ENCODE assay signal across 1 cellular context in genomic region chr9:70413798-70414775, GRCh38.
A peak's percentile ranks its signal among the peaks of the same experiment; 100 is the strongest.
TF ChIP-seq lines count a peak whose summit lies in the region.

KLF9 (minus strand) TSS chr9:70414657; CDS start chr9:70413363, 1,294 bp downstream.

TF ChIP-seq in K562, 482 proteins besides CTCF, POLR2A, EP300 and RAD21 (continued from another document and continues in another):
- TF ChIP-seq ARID4B (CRISPR knock-in tag; IDR thresholded peaks at IDR 0.05), result peak; percentile 88
- TF ChIP-seq TAL1 (IDR thresholded peaks at IDR 0.05), result no peak
- peak; percentile 29; the same call in 1 of the 2 replicates for TF ChIP-seq CREB1 (IDR thresholded peaks at IDR 0.05)
- TF ChIP-seq CREB1 (CRISPR knock-in tag; IDR thresholded peaks at IDR 0.05), result peak; percentile 77
- peak; percentile 27; the same call in 1 of the 2 replicates for TF ChIP-seq TCF3 (CRISPR knock-in tag; IDR thresholded peaks at IDR 0.05)
- peak; percentile 33; the same call in 1 of the 2 replicates for TF ChIP-seq CTBP1 (IDR thresholded peaks at IDR 0.05; ENCODE audit: borderline replicate concordance)
- TF ChIP-seq, protein P1, sequence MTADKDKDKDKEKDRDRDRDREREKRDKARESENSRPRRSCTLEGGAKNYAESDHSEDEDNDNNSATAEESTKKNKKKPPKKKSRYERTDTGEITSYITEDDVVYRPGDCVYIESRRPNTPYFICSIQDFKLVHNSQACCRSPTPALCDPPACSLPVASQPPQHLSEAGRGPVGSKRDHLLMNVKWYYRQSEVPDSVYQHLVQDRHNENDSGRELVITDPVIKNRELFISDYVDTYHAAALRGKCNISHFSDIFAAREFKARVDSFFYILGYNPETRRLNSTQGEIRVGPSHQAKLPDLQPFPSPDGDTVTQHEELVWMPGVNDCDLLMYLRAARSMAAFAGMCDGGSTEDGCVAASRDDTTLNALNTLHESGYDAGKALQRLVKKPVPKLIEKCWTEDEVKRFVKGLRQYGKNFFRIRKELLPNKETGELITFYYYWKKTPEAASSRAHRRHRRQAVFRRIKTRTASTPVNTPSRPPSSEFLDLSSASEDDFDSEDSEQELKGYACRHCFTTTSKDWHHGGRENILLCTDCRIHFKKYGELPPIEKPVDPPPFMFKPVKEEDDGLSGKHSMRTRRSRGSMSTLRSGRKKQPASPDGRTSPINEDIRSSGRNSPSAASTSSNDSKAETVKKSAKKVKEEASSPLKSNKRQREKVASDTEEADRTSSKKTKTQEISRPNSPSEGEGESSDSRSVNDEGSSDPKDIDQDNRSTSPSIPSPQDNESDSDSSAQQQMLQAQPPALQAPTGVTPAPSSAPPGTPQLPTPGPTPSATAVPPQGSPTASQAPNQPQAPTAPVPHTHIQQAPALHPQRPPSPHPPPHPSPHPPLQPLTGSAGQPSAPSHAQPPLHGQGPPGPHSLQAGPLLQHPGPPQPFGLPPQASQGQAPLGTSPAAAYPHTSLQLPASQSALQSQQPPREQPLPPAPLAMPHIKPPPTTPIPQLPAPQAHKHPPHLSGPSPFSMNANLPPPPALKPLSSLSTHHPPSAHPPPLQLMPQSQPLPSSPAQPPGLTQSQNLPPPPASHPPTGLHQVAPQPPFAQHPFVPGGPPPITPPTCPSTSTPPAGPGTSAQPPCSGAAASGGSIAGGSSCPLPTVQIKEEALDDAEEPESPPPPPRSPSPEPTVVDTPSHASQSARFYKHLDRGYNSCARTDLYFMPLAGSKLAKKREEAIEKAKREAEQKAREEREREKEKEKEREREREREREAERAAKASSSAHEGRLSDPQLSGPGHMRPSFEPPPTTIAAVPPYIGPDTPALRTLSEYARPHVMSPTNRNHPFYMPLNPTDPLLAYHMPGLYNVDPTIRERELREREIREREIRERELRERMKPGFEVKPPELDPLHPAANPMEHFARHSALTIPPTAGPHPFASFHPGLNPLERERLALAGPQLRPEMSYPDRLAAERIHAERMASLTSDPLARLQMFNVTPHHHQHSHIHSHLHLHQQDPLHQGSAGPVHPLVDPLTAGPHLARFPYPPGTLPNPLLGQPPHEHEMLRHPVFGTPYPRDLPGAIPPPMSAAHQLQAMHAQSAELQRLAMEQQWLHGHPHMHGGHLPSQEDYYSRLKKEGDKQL (CRISPR knock-in tag; IDR thresholded peaks at IDR 0.05; ENCODE audit: borderline replicate concordance), result 0 out of 2 replicates have a peak, but pooled peaks have one; percentile 63
- TF ChIP-seq ZNF143 (CRISPR knock-in tag; IDR thresholded peaks at IDR 0.05), result peak; percentile 38; the same call in 1 of the 2 replicates
- no peak for TF ChIP-seq DNMT1 (IDR thresholded peaks at IDR 0.05)
- no peak for TF ChIP-seq DMBX1 (CRISPR knock-in tag; IDR thresholded peaks at IDR 0.05; ENCODE audit: borderline replicate concordance)
- no peak; the same call in 1 of the 2 replicates for TF ChIP-seq C11orf30 (IDR thresholded peaks at IDR 0.05; ENCODE audit: low read depth)
- TF ChIP-seq ZBTB12 (CRISPR knock-in tag; IDR thresholded peaks at IDR 0.05), result no peak; the same call in none of the 2 replicates
- no peak for TF ChIP-seq XRCC5 (IDR thresholded peaks at IDR 0.05; ENCODE audit: low read depth, low read length)
- no peak for TF ChIP-seq MCM3 (IDR thresholded peaks at IDR 0.05)
- no peak for TF ChIP-seq ZNF280A (IDR thresholded peaks at IDR 0.05; ENCODE audit: low read depth, partially characterized antibody)
- TF ChIP-seq BCL6 (CRISPR knock-in tag; IDR thresholded peaks at IDR 0.05), result no peak
- peak; percentile 77 for TF ChIP-seq TAF9B (IDR thresholded peaks at IDR 0.05; ENCODE audit: partially characterized antibody)
- no peak for TF ChIP-seq ZNF75A (CRISPR knock-in tag; IDR thresholded peaks at IDR 0.05)
- TF ChIP-seq, protein P2, sequence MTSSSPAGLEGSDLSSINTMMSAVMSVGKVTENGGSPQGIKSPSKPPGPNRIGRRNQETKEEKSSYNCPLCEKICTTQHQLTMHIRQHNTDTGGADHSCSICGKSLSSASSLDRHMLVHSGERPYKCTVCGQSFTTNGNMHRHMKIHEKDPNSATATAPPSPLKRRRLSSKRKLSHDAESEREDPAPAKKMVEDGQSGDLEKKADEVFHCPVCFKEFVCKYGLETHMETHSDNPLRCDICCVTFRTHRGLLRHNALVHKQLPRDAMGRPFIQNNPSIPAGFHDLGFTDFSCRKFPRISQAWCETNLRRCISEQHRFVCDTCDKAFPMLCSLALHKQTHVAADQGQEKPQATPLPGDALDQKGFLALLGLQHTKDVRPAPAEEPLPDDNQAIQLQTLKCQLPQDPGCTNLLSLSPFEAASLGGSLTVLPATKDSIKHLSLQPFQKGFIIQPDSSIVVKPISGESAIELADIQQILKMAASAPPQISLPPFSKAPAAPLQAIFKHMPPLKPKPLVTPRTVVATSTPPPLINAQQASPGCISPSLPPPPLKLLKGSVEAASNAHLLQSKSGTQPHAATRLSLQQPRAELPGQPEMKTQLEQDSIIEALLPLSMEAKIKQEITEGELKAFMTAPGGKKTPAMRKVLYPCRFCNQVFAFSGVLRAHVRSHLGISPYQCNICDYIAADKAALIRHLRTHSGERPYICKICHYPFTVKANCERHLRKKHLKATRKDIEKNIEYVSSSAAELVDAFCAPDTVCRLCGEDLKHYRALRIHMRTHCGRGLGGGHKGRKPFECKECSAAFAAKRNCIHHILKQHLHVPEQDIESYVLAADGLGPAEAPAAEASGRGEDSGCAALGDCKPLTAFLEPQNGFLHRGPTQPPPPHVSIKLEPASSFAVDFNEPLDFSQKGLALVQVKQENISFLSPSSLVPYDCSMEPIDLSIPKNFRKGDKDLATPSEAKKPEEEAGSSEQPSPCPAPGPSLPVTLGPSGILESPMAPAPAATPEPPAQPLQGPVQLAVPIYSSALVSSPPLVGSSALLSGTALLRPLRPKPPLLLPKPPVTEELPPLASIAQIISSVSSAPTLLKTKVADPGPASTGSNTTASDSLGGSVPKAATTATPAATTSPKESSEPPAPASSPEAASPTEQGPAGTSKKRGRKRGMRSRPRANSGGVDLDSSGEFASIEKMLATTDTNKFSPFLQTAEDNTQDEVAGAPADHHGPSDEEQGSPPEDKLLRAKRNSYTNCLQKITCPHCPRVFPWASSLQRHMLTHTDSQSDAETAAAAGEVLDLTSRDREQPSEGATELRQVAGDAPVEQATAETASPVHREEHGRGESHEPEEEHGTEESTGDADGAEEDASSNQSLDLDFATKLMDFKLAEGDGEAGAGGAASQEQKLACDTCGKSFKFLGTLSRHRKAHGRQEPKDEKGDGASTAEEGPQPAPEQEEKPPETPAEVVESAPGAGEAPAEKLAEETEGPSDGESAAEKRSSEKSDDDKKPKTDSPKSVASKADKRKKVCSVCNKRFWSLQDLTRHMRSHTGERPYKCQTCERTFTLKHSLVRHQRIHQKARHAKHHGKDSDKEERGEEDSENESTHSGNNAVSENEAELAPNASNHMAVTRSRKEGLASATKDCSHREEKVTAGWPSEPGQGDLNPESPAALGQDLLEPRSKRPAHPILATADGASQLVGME (CRISPR knock-in tag; IDR thresholded peaks at IDR 0.05), result no peak
- peak; percentile 92 for TF ChIP-seq FOXK1 (CRISPR knock-in tag; IDR thresholded peaks at IDR 0.05; ENCODE audit: borderline replicate concordance)
- TF ChIP-seq SNRNP70 (optimal IDR thresholded peaks at IDR 0.05; ENCODE audit: low read depth, low read length), result no peak
- TF ChIP-seq HEY1 (CRISPR knock-in tag; IDR thresholded peaks at IDR 0.05; ENCODE audit: borderline replicate concordance), result no peak
- no peak for TF ChIP-seq PHF20 (IDR thresholded peaks at IDR 0.05; ENCODE audit: partially characterized antibody)
- no peak for TF ChIP-seq ZBTB11 (CRISPR knock-in tag; IDR thresholded peaks at IDR 0.05)
- TF ChIP-seq, protein P3, sequence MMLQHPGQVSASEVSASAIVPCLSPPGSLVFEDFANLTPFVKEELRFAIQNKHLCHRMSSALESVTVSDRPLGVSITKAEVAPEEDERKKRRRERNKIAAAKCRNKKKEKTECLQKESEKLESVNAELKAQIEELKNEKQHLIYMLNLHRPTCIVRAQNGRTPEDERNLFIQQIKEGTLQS (IDR thresholded peaks at IDR 0.05), result peak; percentile 71
- TF ChIP-seq, protein P3 (CRISPR knock-in tag; conservative IDR thresholded peaks at IDR 0.05), result peak; percentile 68; the same call in 1 of the 2 replicates
- TF ChIP-seq ZNF212 (CRISPR knock-in tag; IDR thresholded peaks at IDR 0.05), result no peak
- TF ChIP-seq NFATC3 (IDR thresholded peaks at IDR 0.05), result no peak
- TF ChIP-seq CSDE1 (IDR thresholded peaks at IDR 0.05), result 0 out of 4 replicates have a peak, but pooled peaks of 1 of the 2 experiments have one; percentile 21
- TF ChIP-seq GTF2E2 (tag; IDR thresholded peaks at IDR 0.05), result no peak; the same call in 1 of the 2 replicates
- no peak for TF ChIP-seq ZNF79 (CRISPR knock-in tag; IDR thresholded peaks at IDR 0.05; ENCODE audit: low read depth)
- TF ChIP-seq, protein P4, sequence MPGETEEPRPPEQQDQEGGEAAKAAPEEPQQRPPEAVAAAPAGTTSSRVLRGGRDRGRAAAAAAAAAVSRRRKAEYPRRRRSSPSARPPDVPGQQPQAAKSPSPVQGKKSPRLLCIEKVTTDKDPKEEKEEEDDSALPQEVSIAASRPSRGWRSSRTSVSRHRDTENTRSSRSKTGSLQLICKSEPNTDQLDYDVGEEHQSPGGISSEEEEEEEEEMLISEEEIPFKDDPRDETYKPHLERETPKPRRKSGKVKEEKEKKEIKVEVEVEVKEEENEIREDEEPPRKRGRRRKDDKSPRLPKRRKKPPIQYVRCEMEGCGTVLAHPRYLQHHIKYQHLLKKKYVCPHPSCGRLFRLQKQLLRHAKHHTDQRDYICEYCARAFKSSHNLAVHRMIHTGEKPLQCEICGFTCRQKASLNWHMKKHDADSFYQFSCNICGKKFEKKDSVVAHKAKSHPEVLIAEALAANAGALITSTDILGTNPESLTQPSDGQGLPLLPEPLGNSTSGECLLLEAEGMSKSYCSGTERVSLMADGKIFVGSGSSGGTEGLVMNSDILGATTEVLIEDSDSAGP (CRISPR knock-in tag; IDR thresholded peaks at IDR 0.05), result no peak
